In the genomic region with DNA sequence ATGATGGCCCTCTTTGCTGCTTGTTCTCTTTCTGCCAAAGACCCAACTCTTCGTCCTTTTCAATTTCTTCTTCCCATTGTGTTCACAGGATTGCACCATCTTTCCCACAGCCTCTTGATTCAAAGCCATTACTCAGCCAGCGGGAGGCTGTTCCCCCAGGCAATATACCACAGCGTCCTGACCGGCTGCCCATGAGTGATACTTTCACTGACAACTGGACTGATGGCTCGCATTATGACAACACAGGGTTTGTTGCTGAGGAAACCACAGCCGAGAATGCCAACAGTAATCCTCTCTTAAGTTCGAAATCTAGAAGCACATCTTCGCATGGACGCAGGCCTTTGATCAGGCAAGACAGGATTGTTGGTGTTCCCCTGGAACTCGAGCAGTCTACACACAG, we compare ENCODE assay signal across 16 cellular contexts.
DNase-seq lines count a peak whose midpoint lies in the region; ATAC-seq, FAIRE-seq and TF ChIP-seq lines count a peak whose summit lies in the region.
"Had no signal": no experiment of that assay in that cellular context is flagged by ENCODE, and none has a peak within 500 bp of the region (broad histone marks: within the 10 kb centered on the region; RNA-seq: fewer than 3 reads in every experiment).

No MANE protein-coding gene starts in this region.

- in situ Hi-C loops in astrocyte of the spinal cord (cut with HindIII; ENCODE audit: low sequenced_read_pairs) = no loop called here

- H3K27ac Mint-ChIP-seq in effector memory CD8-positive, alpha-beta T cell = no peak overlapping the region
- H3K27ac Mint-ChIP-seq: stimulated activated naive B cell treated with anti-CD40 and anti-IgM and Interleukin-4, amounts not matched to agents 10 μg/mL and 1 μg/mL and 100 μg/mL, for 72 hours had no signal

- no peaks in the 10 kb centered on the region for H3K9me3 Mint-ChIP-seq in effector memory CD8-positive, alpha-beta T cell
- H3K9me3 Mint-ChIP-seq: stimulated activated naive B cell treated with anti-CD40 and anti-IgM and Interleukin-4, amounts not matched to agents 10 μg/mL and 1 μg/mL and 100 μg/mL, for 72 hours had no signal

- no peaks in the 10 kb centered on the region for H3K36me3 Mint-ChIP-seq in effector memory CD8-positive, alpha-beta T cell (ENCODE audit: insufficient read depth)
- H3K36me3 Mint-ChIP-seq: stimulated activated naive B cell treated with anti-CD40 and anti-IgM and Interleukin-4, amounts not matched to agents 10 μg/mL and 1 μg/mL and 100 μg/mL, for 72 hours had no signal

- no peaks in the 10 kb centered on the region for H3K27me3 Mint-ChIP-seq in effector memory CD8-positive, alpha-beta T cell
- H3K27me3 Mint-ChIP-seq: stimulated activated naive B cell treated with anti-CD40 and anti-IgM and Interleukin-4, amounts not matched to agents 10 μg/mL and 1 μg/mL and 100 μg/mL, for 72 hours had no signal

- no peak overlapping the region for H3K4me3 Mint-ChIP-seq in effector memory CD8-positive, alpha-beta T cell
- H3K4me3 Mint-ChIP-seq: stimulated activated naive B cell treated with anti-CD40 and anti-IgM and Interleukin-4, amounts not matched to agents 10 μg/mL and 1 μg/mL and 100 μg/mL, for 72 hours had no signal

- DNase-seq in ELF-1 (ENCODE audit: low read depth, low spot score) (peak; percentile 84), NCI-H146 treated with DMSO at 0.1 percent for 48 hours (lab: John Stamatoyannopoulos, UW; ENCODE audit: unreplicated experiment) (peak; percentile 40), astrocyte of the spinal cord (ENCODE audit: low read depth, low spot score) (peak; percentile 63), kidney tubule cell (ENCODE audit: low spot score) (peak; percentile 14), 8988T (no peak), urothelium cell line (ENCODE audit: low spot score) (no peak), DMS53 (lab: John Stamatoyannopoulos, UW) (no peak)
- no peak for DNase-seq in effector memory CD8-positive, alpha-beta T cell
- DNase-seq: activated CD4-positive, alpha-beta T cell treated with anti-CD3 and anti-CD28 coated beads, Interleukin-2, amount 50 U/mL, for 1 hour; activated effector memory CD4-positive, alpha-beta T cell treated with Interleukin-2 at 50 U/mL for 16 hours; caudate nucleus; erythroblast; psoas muscle; stimulated activated CD4-positive, alpha-beta T cell treated with anti-CD3 and anti-CD28 coated beads, Interleukin-4, amount 100 ng/mL, for 1 hour; stimulated activated naive B cell treated with anti-CD40 and anti-IgM and Interleukin-4, amounts not matched to agents 10 μg/mL and 1 μg/mL and 100 μg/mL, for 72 hours; T-helper 1 cell had no signal

- ATAC-seq in effector memory CD8-positive, alpha-beta T cell (replicated peaks) = no peak
- ATAC-seq: psoas muscle; stimulated activated naive B cell treated with anti-CD40 and anti-IgM and Interleukin-4, amounts not matched to agents 10 μg/mL and 1 μg/mL and 100 μg/mL, for 72 hours had no signal

- no peak overlapping the region for H3K4me3 ChIP-seq in astrocyte of the spinal cord (ENCODE audit: low read depth, low read length)
- H3K4me3 ChIP-seq: psoas muscle had no signal

- no peak for FAIRE-seq in urothelium cell line (lab: Jason Lieb, UNC)

- TF ChIP-seq CTCF in astrocyte of the spinal cord (IDR thresholded peaks at IDR 0.05; ENCODE audit: low read depth, low read length) = no peak

- H3K4me1 Mint-ChIP-seq in effector memory CD8-positive, alpha-beta T cell (ENCODE audit: low read depth in 2 of 2) = no peaks in the 10 kb centered on the region
- H3K4me1 Mint-ChIP-seq: stimulated activated naive B cell treated with anti-CD40 and anti-IgM and Interleukin-4, amounts not matched to agents 10 μg/mL and 1 μg/mL and 100 μg/mL, for 72 hours had no signal

Comparison
In these comparisons a context has a peak if more than half of its experiments do, and no peak if none do; other contexts are left out.
1. DNase-seq: peak in ELF-1 (single experiment), NCI-H146 treated with DMSO at 0.1 percent for 48 hours (single experiment), astrocyte of the spinal cord (single experiment) and kidney tubule cell (single experiment); none in 8988T (single experiment), urothelium cell line (single experiment), DMS53 (single experiment) and effector memory CD8-positive, alpha-beta T cell (0 of 3).